9 cellular contexts compared by ENCODE assay signal in the genomic region with DNA sequence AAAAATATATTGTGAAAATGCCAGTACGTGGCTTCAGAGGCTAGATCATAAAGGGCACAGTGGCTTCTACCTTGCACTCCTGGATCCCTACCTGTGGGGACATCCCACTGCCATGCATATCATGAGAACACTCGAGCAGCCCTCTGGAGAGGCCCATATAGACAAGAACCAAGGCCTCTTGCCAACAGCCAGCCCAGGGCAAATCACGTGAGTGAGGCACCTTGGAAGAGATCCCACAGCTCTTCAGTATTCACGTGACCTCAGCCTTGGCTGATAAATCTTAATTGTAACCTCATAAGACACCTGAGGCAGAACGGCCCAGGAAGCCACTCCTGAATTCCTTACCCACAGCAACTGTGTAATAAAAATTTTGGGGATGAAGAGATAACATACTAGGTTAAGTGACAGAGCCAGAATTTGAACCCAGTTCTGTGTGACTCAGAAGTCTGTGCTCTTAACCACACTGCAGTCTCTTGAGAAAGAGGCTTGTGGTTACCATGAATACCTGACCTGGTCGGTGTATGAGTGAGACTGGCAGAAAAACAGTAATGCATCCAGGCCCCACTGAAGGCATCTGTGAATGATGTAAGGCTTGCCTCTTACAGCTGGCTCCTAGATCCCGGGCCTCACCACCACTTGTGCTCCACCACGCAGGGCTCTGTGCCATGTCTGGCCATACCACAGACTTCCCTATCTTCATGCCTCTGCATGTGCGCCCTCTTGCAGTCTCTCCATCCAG. TPM values are rescaled to one million over a fixed set of nuclear protein-coding genes. Genes with fewer than 3 reads are reported as not detected.
DNase-seq lines count a peak whose midpoint lies in the region; TF ChIP-seq lines count a peak whose summit lies in the region.
"Had no signal": no experiment of that assay in that cellular context is flagged by ENCODE, and none has a peak within 500 bp of the region (broad histone marks: within the 10 kb centered on the region; RNA-seq: fewer than 3 reads in every experiment).

No MANE protein-coding gene starts in this region.

- WGBS in esophagus squamous epithelium, 2 donors, result 29 to 30% methylated on average over 9 of the region's 9 CpGs

- CTCF ChIA-PET in activated CD4-positive, alpha-beta memory T cell treated with anti-CD3 and anti-CD28 coated beads, Interleukin-2, amount 10 ng/mL, durations not matched to agents 7 days and 5 days (lab: Charles Lee), result no interaction called here

- POLR2A ChIA-PET in activated CD4-positive, alpha-beta memory T cell treated with anti-CD3 and anti-CD28 coated beads, Interleukin-2, amount 10 ng/mL, durations not matched to agents 7 days and 5 days (lab: Charles Lee), result no interaction called here

- peak overlapping the region in 3 of 4 donors; percentile 0 to 71 (median 16) for H3K27ac ChIP-seq in esophagus squamous epithelium

- no peak overlapping the region for H3K27ac Mint-ChIP-seq in activated CD4-positive, alpha-beta memory T cell treated with anti-CD3 and anti-CD28 coated beads, Interleukin-2, amount 10 ng/mL, durations not matched to agents 7 days and 5 days
- H3K27ac Mint-ChIP-seq in activated T-helper 1 cell treated with anti-CD3 and anti-CD28 coated beads, Interleukin-12 subunit alpha, Interleukin-12 subunit beta, Interleukin-2, Interleukin-4 antibody, amounts not matched to agents 30 ng/mL and 10 ng/mL and 1 ng/mL, durations not matched to agents 14 hours and 24 hours and 36 hours, result no peak overlapping the region
- H3K27ac Mint-ChIP-seq: effector memory CD8-positive, alpha-beta T cell had no signal

- H3K36me3 ChIP-seq in esophagus squamous epithelium, result peaks cover 73 to 100% (median 83%) of the 10 kb centered on the region in 3 donors

- intact Hi-C loops in esophagus squamous epithelium (cut with DNase I), result no loop called here
- intact Hi-C loops in posterior cingulate gyrus (cut with DNase I), result no loop called here
- intact Hi-C loops in activated T-helper 1 cell treated with anti-CD3 and anti-CD28 coated beads, Interleukin-12 subunit alpha, Interleukin-12 subunit beta, Interleukin-2, Interleukin-4 antibody, amounts not matched to agents 30 ng/mL and 10 ng/mL and 1 ng/mL, durations not matched to agents 14 hours and 24 hours and 36 hours (cut with micrococcal nuclease), result no loop called here

- no peaks in the 10 kb centered on the region for H3K27me3 ChIP-seq in esophagus squamous epithelium

- H3K4me3 ChIP-seq in esophagus squamous epithelium, result no peak overlapping the region

- H3K4me1 Mint-ChIP-seq in activated CD4-positive, alpha-beta memory T cell treated with anti-CD3 and anti-CD28 coated beads, Interleukin-2, amount 10 ng/mL, durations not matched to agents 7 days and 5 days, result peaks cover 6% of the 10 kb centered on the region
- no peaks in the 10 kb centered on the region for H3K4me1 Mint-ChIP-seq in activated T-helper 1 cell treated with anti-CD3 and anti-CD28 coated beads, Interleukin-12 subunit alpha, Interleukin-12 subunit beta, Interleukin-2, Interleukin-4 antibody, amounts not matched to agents 30 ng/mL and 10 ng/mL and 1 ng/mL, durations not matched to agents 14 hours and 24 hours and 36 hours (ENCODE audit: low read depth)

- H3K9me3 ChIP-seq in esophagus squamous epithelium, result no peaks in the 10 kb centered on the region

- no peak for TF ChIP-seq POLR2A in esophagus squamous epithelium (IDR thresholded peaks at IDR 0.05)

- H3K4me3 Mint-ChIP-seq in activated CD4-positive, alpha-beta memory T cell treated with anti-CD3 and anti-CD28 coated beads, Interleukin-2, amount 10 ng/mL, durations not matched to agents 7 days and 5 days, result no peak overlapping the region
- H3K4me3 Mint-ChIP-seq in activated T-helper 1 cell treated with anti-CD3 and anti-CD28 coated beads, Interleukin-12 subunit alpha, Interleukin-12 subunit beta, Interleukin-2, Interleukin-4 antibody, amounts not matched to agents 30 ng/mL and 10 ng/mL and 1 ng/mL, durations not matched to agents 14 hours and 24 hours and 36 hours, result no peak overlapping the region
- H3K4me3 Mint-ChIP-seq: effector memory CD8-positive, alpha-beta T cell had no signal

- no peak for TF ChIP-seq CTCF in esophagus squamous epithelium (IDR thresholded peaks at IDR 0.05)

- H3K36me3 Mint-ChIP-seq in activated CD4-positive, alpha-beta memory T cell treated with anti-CD3 and anti-CD28 coated beads, Interleukin-2, amount 10 ng/mL, durations not matched to agents 7 days and 5 days (ENCODE audit: low read depth), result peaks cover 58% of the 10 kb centered on the region
- peaks cover 49% of the 10 kb centered on the region for H3K36me3 Mint-ChIP-seq in activated T-helper 1 cell treated with anti-CD3 and anti-CD28 coated beads, Interleukin-12 subunit alpha, Interleukin-12 subunit beta, Interleukin-2, Interleukin-4 antibody, amounts not matched to agents 30 ng/mL and 10 ng/mL and 1 ng/mL, durations not matched to agents 14 hours and 24 hours and 36 hours (ENCODE audit: low read depth)

- peak; percentile 96 for DNase-seq in EL
- peak; percentile 98 for DNase-seq in NCI-H226
- DNase-seq in esophagus squamous epithelium (lab: John Stamatoyannopoulos, UW), result no peak
- peak in 8 of 10 donors; percentile 40 to 93 (median 54) for DNase-seq in posterior cingulate gyrus
- DNase-seq in activated CD8-positive, alpha-beta memory T cell treated with anti-CD3 and anti-CD28 coated beads, Interleukin-2, amount 50 U/mL, for 48 hours, result no peak
- no peak for DNase-seq in activated CD4-positive, alpha-beta memory T cell treated with anti-CD3 and anti-CD28 coated beads, Interleukin-2, amount 10 ng/mL, durations not matched to agents 7 days and 5 days
- DNase-seq in activated T-helper 1 cell treated with anti-CD3 and anti-CD28 coated beads, Interleukin-12 subunit alpha, Interleukin-12 subunit beta, Interleukin-2, Interleukin-4 antibody, amounts not matched to agents 30 ng/mL and 10 ng/mL and 1 ng/mL, durations not matched to agents 14 hours and 24 hours and 36 hours (ENCODE audit: low spot score), result no peak
- DNase-seq in NCI-H1436 treated with DMSO at 0.1 percent for 48 hours (lab: John Stamatoyannopoulos, UW), result no peak
- DNase-seq: effector memory CD8-positive, alpha-beta T cell had no signal

- no peaks in the 10 kb centered on the region for H3K27me3 Mint-ChIP-seq in activated CD4-positive, alpha-beta memory T cell treated with anti-CD3 and anti-CD28 coated beads, Interleukin-2, amount 10 ng/mL, durations not matched to agents 7 days and 5 days
- no peaks in the 10 kb centered on the region for H3K27me3 Mint-ChIP-seq in activated T-helper 1 cell treated with anti-CD3 and anti-CD28 coated beads, Interleukin-12 subunit alpha, Interleukin-12 subunit beta, Interleukin-2, Interleukin-4 antibody, amounts not matched to agents 30 ng/mL and 10 ng/mL and 1 ng/mL, durations not matched to agents 14 hours and 24 hours and 36 hours (ENCODE audit: insufficient read depth)
- H3K27me3 Mint-ChIP-seq: effector memory CD8-positive, alpha-beta T cell had no signal

- no peaks in the 10 kb centered on the region for H3K9me3 Mint-ChIP-seq in activated CD4-positive, alpha-beta memory T cell treated with anti-CD3 and anti-CD28 coated beads, Interleukin-2, amount 10 ng/mL, durations not matched to agents 7 days and 5 days
- no peaks in the 10 kb centered on the region for H3K9me3 Mint-ChIP-seq in activated T-helper 1 cell treated with anti-CD3 and anti-CD28 coated beads, Interleukin-12 subunit alpha, Interleukin-12 subunit beta, Interleukin-2, Interleukin-4 antibody, amounts not matched to agents 30 ng/mL and 10 ng/mL and 1 ng/mL, durations not matched to agents 14 hours and 24 hours and 36 hours
- H3K9me3 Mint-ChIP-seq: effector memory CD8-positive, alpha-beta T cell had no signal

- peaks cover 0 to 68% (median 30%) of the 10 kb centered on the region in 3 donors for H3K4me1 ChIP-seq in esophagus squamous epithelium

RNA-seq across cellular contexts. Expression of a gene that starts 6.9 kb away (rescaled TPM):
- not detected for total RNA-seq in esophagus squamous epithelium
- total RNA-seq in activated CD4-positive, alpha-beta memory T cell treated with anti-CD3 and anti-CD28 coated beads, Interleukin-2, amount 10 ng/mL, durations not matched to agents 7 days and 5 days, result not detected
- not detected in 2 replicates for total RNA-seq in activated T-helper 1 cell treated with anti-CD3 and anti-CD28 coated beads, Interleukin-12 subunit alpha, Interleukin-12 subunit beta, Interleukin-2, Interleukin-4 antibody, amounts not matched to agents 30 ng/mL and 10 ng/mL and 1 ng/mL, durations not matched to agents 14 hours and 24 hours and 36 hours

Comparison
In these comparisons a context has a peak if more than half of its experiments do, and no peak if none do; other contexts are left out.
1. DNase-seq: peak in EL (single experiment), NCI-H226 (single experiment) and posterior cingulate gyrus (8 of 10); none in esophagus squamous epithelium (single experiment), activated CD8-positive, alpha-beta memory T cell treated with anti-CD3 and anti-CD28 coated beads, Interleukin-2, amount 50 U/mL, for 48 hours (single experiment), activated CD4-positive, alpha-beta memory T cell treated with anti-CD3 and anti-CD28 coated beads, Interleukin-2, amount 10 ng/mL, durations not matched to agents 7 days and 5 days (single experiment), activated T-helper 1 cell treated with anti-CD3 and anti-CD28 coated beads, Interleukin-12 subunit alpha, Interleukin-12 subunit beta, Interleukin-2, Interleukin-4 antibody, amounts not matched to agents 30 ng/mL and 10 ng/mL and 1 ng/mL, durations not matched to agents 14 hours and 24 hours and 36 hours (single experiment) and NCI-H1436 treated with DMSO at 0.1 percent for 48 hours (single experiment).